Comparison of ENCODE assay signal across 8 cellular contexts in the genomic region with DNA sequence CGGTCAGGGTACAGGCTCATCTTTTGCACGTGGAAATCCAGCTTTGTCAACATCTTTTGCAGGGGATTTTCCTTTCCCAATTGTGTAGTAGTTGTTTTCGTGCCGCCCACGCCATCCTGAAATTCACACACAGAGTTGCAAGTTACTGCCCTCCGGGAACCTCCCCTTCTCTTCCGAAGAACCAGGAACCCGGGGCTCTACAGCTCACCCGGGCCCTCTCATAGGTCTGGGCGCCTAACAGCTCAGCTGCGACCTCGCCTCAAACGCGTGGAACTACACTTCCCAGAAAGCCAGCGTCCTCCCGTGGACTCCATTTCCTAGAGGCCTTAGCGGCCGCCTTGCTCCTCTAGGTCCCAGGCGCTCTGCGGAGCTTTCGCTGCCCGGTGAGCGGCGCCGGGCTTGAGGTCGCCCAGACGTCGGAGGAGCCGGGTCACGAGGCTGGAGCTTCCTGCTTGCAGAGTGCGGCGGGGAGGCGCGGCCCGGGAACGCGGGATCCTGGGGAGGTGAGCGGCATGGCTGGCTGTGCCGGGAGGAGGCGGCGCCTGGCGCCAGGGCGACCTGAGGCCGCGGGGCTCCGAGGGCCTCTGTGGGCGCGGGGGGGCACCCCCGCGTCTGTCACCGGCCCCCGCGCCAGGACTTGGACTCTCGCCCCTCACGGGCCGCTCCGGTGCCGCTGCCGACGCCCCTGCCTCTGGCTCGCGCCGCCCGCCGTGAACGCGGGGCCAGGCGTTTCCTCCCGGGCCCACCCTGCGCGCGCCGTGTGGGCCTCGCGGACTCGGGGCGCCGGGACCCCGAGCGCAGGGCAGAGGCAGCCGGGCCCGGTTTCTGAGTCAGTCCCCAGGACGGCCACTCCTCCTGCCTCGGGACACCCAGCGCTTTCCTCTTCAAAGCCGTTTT. TPM values are rescaled to one million over a fixed set of nuclear protein-coding genes. Genes with fewer than 3 reads are reported as not detected.
DNase-seq lines count a peak whose midpoint lies in the region; ATAC-seq and TF ChIP-seq lines count a peak whose summit lies in the region.

A gene (plus strand): TSS at position 329 of the 897 bp plus-strand sequence. CDS start 1,095 bp downstream, outside the sequence.

- ATAC-seq in GM19025 (IDR thresholded peaks at IDR 0.05; ENCODE audit: low read depth, unreplicated experiment) = peak; percentile 93
- peak; percentile 98 for ATAC-seq in HG03280 (IDR thresholded peaks at IDR 0.05; ENCODE audit: unreplicated experiment)

- no peaks in the 10 kb centered on the region for H3K27me3 Mint-ChIP-seq in chondrocyte (ENCODE audit: low read depth)

- H3K27me3 ChIP-seq in kidney epithelial cell (ENCODE audit: control insufficient read depth, insufficient read depth, low read length) = no peaks in the 10 kb centered on the region

- DNase-seq in AG10803 (ENCODE audit: low read depth) (peak; percentile 91), NCI-H446 (lab: John Stamatoyannopoulos, UW) (peak; percentile 53 to 91), chondrocyte (ENCODE audit: low spot score) (peak; percentile 96), kidney epithelial cell (ENCODE audit: low read depth) (peak; percentile 82)
- DNase-seq in activated CD4-positive, alpha-beta T cell treated with anti-CD3 and anti-CD28 coated beads for 1 hour = peak; percentile 73
- DNase-seq in stimulated activated CD4-positive, alpha-beta T cell treated with anti-CD3 and anti-CD28 coated beads, Interleukin-15, amount 100 ng/mL, for 24 hours = peak; percentile 89

- no peaks in the 10 kb centered on the region for H3K36me3 ChIP-seq in kidney epithelial cell (ENCODE audit: control insufficient read depth, insufficient read depth, low read length)

- H3K9me3 Mint-ChIP-seq in chondrocyte (ENCODE audit: low read depth) = peaks cover 5% of the 10 kb centered on the region

- peaks cover 7% of the 10 kb centered on the region for H3K36me3 Mint-ChIP-seq in chondrocyte (ENCODE audit: low read depth)

- H3K27ac Mint-ChIP-seq in chondrocyte (ENCODE audit: unreplicated experiment) = peak within 1 kb of the TSS; percentile 93

- peak within 1 kb of the TSS; percentile 65 for H3K4me3 ChIP-seq in AG10803 (ENCODE audit: low read length)
- peak within 1 kb of the TSS; percentile 56 for H3K4me3 ChIP-seq in kidney epithelial cell (ENCODE audit: low read depth, low read length)

- TF ChIP-seq CTCF in AG10803 (conservative IDR thresholded peaks at IDR 0.05; ENCODE audit: low read length) (peak; percentile 40), chondrocyte (IDR thresholded peaks at IDR 0.05) (peak; percentile 49), kidney epithelial cell (IDR thresholded peaks at IDR 0.05; ENCODE audit: insufficient read depth, low read length, poor library complexity, severe bottlenecking) (no peak)

- peak within 1 kb of the TSS; percentile 77 for H3K4me3 Mint-ChIP-seq in chondrocyte (ENCODE audit: unreplicated experiment)

- peaks cover 21% of the 10 kb centered on the region for H3K4me1 Mint-ChIP-seq in chondrocyte (ENCODE audit: low read depth)

RNA-seq across cellular contexts. Expression of the gene that starts here (rescaled TPM):
- total RNA-seq in chondrocyte (12.8 to 13.9 TPM (median 13.4 TPM) in 3 replicates), kidney epithelial cell (10.3 and 11.3 TPM in 2 replicates)

Comparison
In these comparisons a context has a peak if more than half of its experiments do, and no peak if none do; other contexts are left out.
1. Peak in every context shown above with its lines: DNase-seq, ATAC-seq and H3K4me3 ChIP-seq.